1 cellular context compared by ENCODE assay signal in genomic region chr9:93202919-93203712, GRCh38.
TF ChIP-seq lines count a peak whose summit lies in the region.

No MANE protein-coding gene starts in this region.

TF ChIP-seq in H1, 55 proteins besides CTCF, POLR2A, EP300 and RAD21 (continued from another document):
- no peak for TF ChIP-seq RBBP5 (IDR thresholded peaks at IDR 0.05; ENCODE audit: borderline replicate concordance, low read depth, low read length)
